In genomic region chr7:114444196-114444595, GRCh38 we compare ENCODE assay signal across 26 cellular contexts. TPM values are rescaled to one million over a fixed set of nuclear protein-coding genes. Genes with fewer than 3 reads are reported as not detected.
"Had no signal": no experiment of that assay in that cellular context is flagged by ENCODE, and none has a peak within 500 bp of the region (broad histone marks: within the 10 kb centered on the region; RNA-seq: fewer than 3 reads in every experiment).

No MANE protein-coding gene starts in this region.

- H3K4me2 ChIP-seq: SK-N-SH had no signal

- ATAC-seq: HepG2, Panc1, PC-3 had no signal

- H3K9ac ChIP-seq: SK-N-SH had no signal

- H3K27me3 ChIP-seq: MG63 had no signal

- H3K36me3 ChIP-seq: MG63 had no signal

- DNase-seq: IMR-90; Karpas-422; KG1; MG63; NCI-H1092; NCI-H1105 treated with DMSO at 0.1 percent for 48 hours; NCI-H1417 treated with DMSO at 0.1 percent for 48 hours; NCI-H146; NCI-H1694 treated with DMSO at 0.1 percent for 48 hours; NCI-H2029 treated with DMSO at 0.1 percent for 48 hours; NCI-H2171; NCI-H226; NCI-H446; NCI-H510A; NCI-H524 treated with DMSO at 0.1 percent for 48 hours; NCI-H69; NCI-H774; NK-92 treated with Interleukin-12 subunit alpha and Interleukin-12 subunit beta, amount 100 ng/mL, for 24 hours; PC-3; SHP77; SK-N-SH; SW 1271 had no signal

- H3K4me3 ChIP-seq: MG63 had no signal

- H3K9me3 ChIP-seq: MG63, SK-N-SH had no signal

- H3K27ac ChIP-seq: RWPE1 had no signal

RNA-seq across cellular contexts. Expression of gene FOXP2, which starts 29.6 kb away (rescaled TPM):
- total RNA-seq: HepG2, OCI-LY7, PC-3 had no signal
